ENCODE assay signal across 2 cellular contexts in genomic region chr3:180909369-180910127, GRCh38.
TF ChIP-seq lines count a peak whose summit lies in the region.

No MANE protein-coding gene starts in this region.

TF ChIP-seq in HepG2, 621 proteins besides CTCF, POLR2A, EP300 and RAD21:
- TF ChIP-seq MAFF (IDR thresholded peaks at IDR 0.05; ENCODE audit: low read depth, low read length), result 0 out of 2 replicates have a peak, but pooled peaks have one; percentile 57
- no peak for TF ChIP-seq HOXD1 (CRISPR knock-in tag; IDR thresholded peaks at IDR 0.05)
- TF ChIP-seq MAFK (conservative IDR thresholded peaks at IDR 0.05 in 1 of 2, IDR thresholded peaks at IDR 0.05 in 1 of 2; ENCODE audit: low read length in 2 of 2), result peak; percentile 34 to 73; a peak in 3 of 4 replicates

TF ChIP-seq in IMR-90, 13 proteins besides CTCF, POLR2A, EP300 and RAD21:
- TF ChIP-seq MAZ (IDR thresholded peaks at IDR 0.05; ENCODE audit: borderline replicate concordance, low read depth, low read length), result no peak
- TF ChIP-seq MAFK (IDR thresholded peaks at IDR 0.05; ENCODE audit: low read depth, low read length), result peak; percentile 94
